Comparison of ENCODE assay signal across 2 cellular contexts in genomic region chr17:50659220-50659619, GRCh38.
TF ChIP-seq lines count a peak whose summit lies in the region.

No MANE protein-coding gene starts in this region.

TF ChIP-seq in A549, 52 proteins besides CTCF, POLR2A, EP300 and RAD21 (continued from another document):
- TF ChIP-seq SMC3 (IDR thresholded peaks at IDR 0.05) = no peak; the same call in 2 of the 3 replicates
TF ChIP-seq in A549: peak in this region for 1.

TF ChIP-seq in HCT116, 20 proteins besides CTCF, POLR2A, EP300 and RAD21 (continued from another document):
- TF ChIP-seq SIN3A (IDR thresholded peaks at IDR 0.05; ENCODE audit: low read depth) = no peak
- TF ChIP-seq ZFX (IDR thresholded peaks at IDR 0.05) = no peak
